ENCODE assay signal across 16 cellular contexts in the genomic region with DNA sequence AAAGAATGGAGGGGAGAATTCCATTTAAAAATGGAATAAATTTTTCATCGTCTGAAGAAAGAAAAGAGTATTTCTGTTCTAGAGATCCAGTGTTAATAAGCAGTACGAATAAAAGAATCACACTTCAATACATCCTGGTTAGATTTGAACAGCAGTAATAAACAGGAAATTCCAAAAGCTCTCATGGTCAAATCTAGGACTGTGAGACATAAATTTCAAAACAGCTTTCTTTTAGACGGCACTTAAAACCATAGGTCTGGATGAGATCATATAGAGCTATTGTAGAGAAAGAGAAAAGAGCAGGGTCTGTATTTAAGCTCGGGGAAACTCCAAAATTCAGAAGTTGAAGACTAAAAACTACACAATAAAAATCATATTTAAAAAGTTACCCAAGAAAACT.
"Had no signal": no experiment of that assay in that cellular context is flagged by ENCODE, and none has a peak within 500 bp of the region (broad histone marks: within the 10 kb centered on the region; RNA-seq: fewer than 3 reads in every experiment).

No MANE protein-coding gene starts in this region.

- H3K4me1 ChIP-seq: gastroesophageal sphincter, left ventricle myocardium inferior, pancreas, psoas muscle, right atrium auricular region, thyroid gland had no signal

- H3K27me3 ChIP-seq: gastroesophageal sphincter, pancreas, right atrium auricular region, thyroid gland had no signal

- H3K36me3 ChIP-seq: gastroesophageal sphincter, left ventricle myocardium inferior, pancreas, right atrium auricular region, thyroid gland had no signal

- DNase-seq: activated gamma-delta T cell treated with Interleukin-2 at 50 U/mL for 16 hours; activated T-cell treated with anti-CD3 and anti-CD28 coated beads, Interleukin-2, amount 50 U/mL, for 1 hour; aorta; central memory CD4-positive, alpha-beta T cell; effector memory CD4-positive, alpha-beta T cell; head of caudate nucleus; hypothalamus; left ventricle myocardium inferior; pancreas; psoas muscle; stimulated activated CD4-positive, alpha-beta T cell treated with anti-CD3 and anti-CD28 coated beads, Interleukin-12 subunit alpha, Interleukin-12 subunit beta, amount 100 ng/mL, for 4 hours; substantia nigra; T1000; thyroid gland had no signal

- FAIRE-seq: pancreas had no signal

- H3K27ac ChIP-seq: gastroesophageal sphincter, left ventricle myocardium inferior, pancreas, psoas muscle, right atrium auricular region, thyroid gland had no signal

- H3K4me3 ChIP-seq: gastroesophageal sphincter, left ventricle myocardium inferior, pancreas, psoas muscle, right atrium auricular region, thyroid gland had no signal

- H3K9me3 ChIP-seq: gastroesophageal sphincter, pancreas, psoas muscle, thyroid gland had no signal
